In the genomic region with DNA sequence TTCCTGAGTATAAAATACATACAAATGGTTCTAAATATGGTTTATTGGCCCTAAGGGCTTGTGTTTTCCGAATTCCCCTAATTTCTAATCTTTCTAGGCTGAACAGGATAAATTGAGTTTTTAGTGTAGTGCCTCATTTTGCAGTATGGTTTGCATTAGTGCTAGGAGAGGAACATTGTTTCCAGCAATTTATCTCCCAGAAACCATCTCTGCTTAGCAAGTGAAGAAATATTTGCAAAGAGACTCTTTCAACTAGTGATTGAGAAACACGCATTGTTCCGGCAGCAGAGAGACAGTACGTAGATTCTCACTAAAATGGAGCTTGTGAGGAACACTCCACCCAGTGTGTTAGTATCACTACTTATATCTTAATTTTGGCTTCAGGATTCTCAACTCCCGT, we compare ENCODE assay signal across 17 cellular contexts.
DNase-seq lines count a peak whose midpoint lies in the region; FAIRE-seq and TF ChIP-seq lines count a peak whose summit lies in the region.
"Had no signal": no experiment of that assay in that cellular context is flagged by ENCODE, and none has a peak within 500 bp of the region (broad histone marks: within the 10 kb centered on the region; RNA-seq: fewer than 3 reads in every experiment).

No MANE protein-coding gene starts in this region.

- H3K4me1 ChIP-seq in ACC112 (ENCODE audit: control insufficient read depth, insufficient read depth, low read length, unreplicated experiment), result peaks cover 48% of the 10 kb centered on the region

- no peaks in the 10 kb centered on the region for H3K9me3 ChIP-seq in SK-N-MC (ENCODE audit: low read depth, low read length)

- H3K27ac ChIP-seq in ACC112 (ENCODE audit: low read depth, low read length) (peak overlapping the region; percentile 63), SK-N-MC (peak overlapping the region; percentile 73)
- H3K27ac ChIP-seq: PC-9 had no signal

- H3K4me1 Mint-ChIP-seq in nephron, result peaks cover 16% of the 10 kb centered on the region

- no peaks in the 10 kb centered on the region for H3K36me3 Mint-ChIP-seq in nephron (ENCODE audit: low read depth)
- H3K36me3 Mint-ChIP-seq: activated naive CD8-positive, alpha-beta T cell treated with anti-CD3 and anti-CD28 coated beads, Interleukin-2, amount 10 ng/mL, durations not matched to agents 7 days and 5 days; natural killer cell treated with Interleukin-12 subunit alpha and Interleukin-12 subunit beta and Interleukin-15 and Interleukin-18, amount 100 ng/mL, for 72 hours had no signal

- H3K79me2 ChIP-seq in ACC112 (ENCODE audit: control insufficient read depth, insufficient read depth, low read length, unreplicated experiment), result no peaks in the 10 kb centered on the region

- no peaks in the 10 kb centered on the region for H3K9me3 Mint-ChIP-seq in nephron
- H3K9me3 Mint-ChIP-seq: activated naive CD8-positive, alpha-beta T cell treated with anti-CD3 and anti-CD28 coated beads, Interleukin-2, amount 10 ng/mL, durations not matched to agents 7 days and 5 days; natural killer cell treated with Interleukin-12 subunit alpha and Interleukin-12 subunit beta and Interleukin-15 and Interleukin-18, amount 100 ng/mL, for 72 hours; T-helper 1 cell treated with Interleukin-12 subunit alpha and Interleukin-12 subunit beta and Interleukin-4 antibody, amounts not matched to agents 30 μg/mL and 1 μg/mL, for 36 hours had no signal

- H3K27ac Mint-ChIP-seq in nephron, result peak overlapping the region in 2 of 3 experiments; percentile 38
- H3K27ac Mint-ChIP-seq: activated naive CD8-positive, alpha-beta T cell treated with anti-CD3 and anti-CD28 coated beads, Interleukin-2, amount 10 ng/mL, durations not matched to agents 7 days and 5 days; natural killer cell treated with Interleukin-12 subunit alpha and Interleukin-12 subunit beta and Interleukin-15 and Interleukin-18, amount 100 ng/mL, for 72 hours; T-helper 1 cell treated with Interleukin-12 subunit alpha and Interleukin-12 subunit beta and Interleukin-4 antibody, amounts not matched to agents 30 μg/mL and 1 μg/mL, for 36 hours had no signal

- peak overlapping the region; percentile 12 for H2AFZ ChIP-seq in ACC112 (ENCODE audit: low read length, unreplicated experiment)
- H2AFZ ChIP-seq: PC-9 had no signal

- peaks cover 4% of the 10 kb centered on the region for H3K27me3 Mint-ChIP-seq in nephron (ENCODE audit: low read depth)
- H3K27me3 Mint-ChIP-seq: activated naive CD8-positive, alpha-beta T cell treated with anti-CD3 and anti-CD28 coated beads, Interleukin-2, amount 10 ng/mL, durations not matched to agents 7 days and 5 days; natural killer cell treated with Interleukin-12 subunit alpha and Interleukin-12 subunit beta and Interleukin-15 and Interleukin-18, amount 100 ng/mL, for 72 hours had no signal

- no peak for FAIRE-seq in GM12891 (lab: Jason Lieb, UNC)
- FAIRE-seq: GM12878, small intestine had no signal

- DNase-seq in SK-N-MC (ENCODE audit: low read depth, low spot score) (peak; percentile 35), fibroblast of the conjunctiva (ENCODE audit: low read depth) (peak; percentile 69), NCI-H748 treated with DMSO at 0.1 percent for 48 hours (lab: John Stamatoyannopoulos, UW) (no peak), MV-4-11 (lab: John Stamatoyannopoulos, UW) (no peak), GM12891 (ENCODE audit: insufficient read length, low spot score) (no peak), putamen (ENCODE audit: low spot score) (no peak)
- DNase-seq: activated naive CD8-positive, alpha-beta T cell treated with anti-CD3 and anti-CD28 coated beads, Interleukin-2, amount 10 ng/mL, durations not matched to agents 7 days and 5 days; activated T-cell treated with anti-CD3 and anti-CD28 coated beads for 4 hours; kidney glomerular epithelial cell; NCI-H1417; PC-9; small intestine had no signal

- no peak overlapping the region for H3K9ac ChIP-seq in SK-N-MC (ENCODE audit: insufficient read length)

- no peak overlapping the region for H3K4me3 Mint-ChIP-seq in nephron
- H3K4me3 Mint-ChIP-seq: activated naive CD8-positive, alpha-beta T cell treated with anti-CD3 and anti-CD28 coated beads, Interleukin-2, amount 10 ng/mL, durations not matched to agents 7 days and 5 days; natural killer cell treated with Interleukin-12 subunit alpha and Interleukin-12 subunit beta and Interleukin-15 and Interleukin-18, amount 100 ng/mL, for 72 hours; T-helper 1 cell treated with Interleukin-12 subunit alpha and Interleukin-12 subunit beta and Interleukin-4 antibody, amounts not matched to agents 30 μg/mL and 1 μg/mL, for 36 hours had no signal

- no peaks in the 10 kb centered on the region for H3K27me3 ChIP-seq in ACC112 (ENCODE audit: insufficient read depth, low read length)

- TF ChIP-seq CTCF in nephron (IDR thresholded peaks at IDR 0.05; ENCODE audit: unreplicated experiment in 3 of 3), result no peak

- no peaks in the 10 kb centered on the region for H3K36me3 ChIP-seq in ACC112 (ENCODE audit: insufficient read depth, low read length)
- no peaks in the 10 kb centered on the region for H3K36me3 ChIP-seq in SK-N-MC (ENCODE audit: insufficient read depth, low read length)

- H3K4me3 ChIP-seq in ACC112 (ENCODE audit: low read depth, low read length) (no peak overlapping the region), SK-N-MC (peak overlapping the region; percentile 19; the same call in 1 of the 2 replicates)
- H3K4me3 ChIP-seq: GM12878, PC-9 had no signal

- no peak for TF ChIP-seq POLR2A in GM12891 (IDR thresholded peaks at IDR 0.05; ENCODE audit: low read depth, low read length)

TF ChIP-seq in GM12891, 5 proteins besides CTCF, POLR2A, EP300 and RAD21:
- no peak for TF ChIP-seq TAF1 (IDR thresholded peaks at IDR 0.05; ENCODE audit: low read depth, low read length)
- no peak for TF ChIP-seq POU2F2 (IDR thresholded peaks at IDR 0.05; ENCODE audit: low read depth, low read length)
- TF ChIP-seq POLR2AphosphoS5 (IDR thresholded peaks at IDR 0.05; ENCODE audit: low read depth, low read length), result no peak
- no peak for TF ChIP-seq SPI1 (IDR thresholded peaks at IDR 0.05; ENCODE audit: low read depth, low read length)
- TF ChIP-seq PAX5 (IDR thresholded peaks at IDR 0.05; ENCODE audit: insufficient read depth, low read length, severe bottlenecking), result no peak

Comparison
In these comparisons a context has a peak if more than half of its experiments do, and no peak if none do; other contexts are left out.
1. DNase-seq: peak in SK-N-MC (single experiment) and fibroblast of the conjunctiva (single experiment); none in NCI-H748 treated with DMSO at 0.1 percent for 48 hours (single experiment), MV-4-11 (single experiment), GM12891 (single experiment) and putamen (single experiment).